ENCODE assay signal across 24 cellular contexts in the genomic region with DNA sequence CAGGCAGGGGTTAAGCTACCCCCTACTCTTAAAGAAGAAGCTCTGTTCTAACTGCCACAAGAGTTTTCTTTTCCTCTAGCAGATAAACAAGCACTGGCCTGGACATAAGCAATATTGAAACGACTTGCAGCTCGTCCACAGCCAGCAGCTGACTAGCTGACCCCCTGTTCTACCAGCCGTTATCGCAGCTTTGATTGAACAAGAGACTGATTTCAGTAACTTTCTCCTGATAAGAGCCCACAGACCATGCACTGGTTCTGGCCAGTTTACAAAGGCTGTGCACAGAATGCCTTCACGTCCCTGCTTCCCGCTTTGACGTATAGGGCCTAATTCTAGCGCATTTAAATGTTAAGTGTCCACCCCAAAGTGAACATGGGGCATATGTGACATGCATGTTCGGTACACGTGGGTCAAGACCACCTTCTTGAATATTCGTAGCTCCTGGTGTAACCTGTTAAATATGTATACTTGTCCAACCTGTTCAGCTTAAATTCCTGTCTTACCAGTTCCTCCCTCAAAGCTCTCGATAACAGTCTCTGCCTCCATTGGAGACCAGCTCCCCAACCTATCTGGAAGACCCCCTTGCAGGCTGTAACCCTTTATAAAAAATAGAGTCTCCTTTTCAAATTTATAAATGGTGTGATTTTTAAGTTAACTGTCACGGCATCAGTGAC.
"Had no signal": no experiment of that assay in that cellular context is flagged by ENCODE, and none has a peak within 500 bp of the region (broad histone marks: within the 10 kb centered on the region; RNA-seq: fewer than 3 reads in every experiment).

No MANE protein-coding gene starts in this region.

- DNase-seq: activated CD4-positive, alpha-beta T cell treated with anti-CD3 and anti-CD28 coated beads for 36 hours; activated CD8-positive, alpha-beta memory T cell treated with anti-CD3 and anti-CD28 coated beads, Interleukin-2, amount 50 U/mL, for 4 hours; activated CD8-positive, alpha-beta T cell treated with anti-CD3 and anti-CD28 coated beads for 36 hours; activated gamma-delta T cell treated with Interleukin-2 at 50 U/mL for 16 hours; activated T-cell treated with anti-CD3 and anti-CD28 coated beads, Interleukin-2, amount 50 U/mL, for 72 hours; aorta; MG63; MV-4-11; NCI-H1092 treated with DMSO at 0.1 percent for 48 hours; NCI-H1417 treated with DMSO at 0.1 percent for 48 hours; NCI-H1694; NCI-H2029 treated with DMSO at 0.1 percent for 48 hours; NCI-H345; NCI-H510A; NCI-H69; NK-92 treated with Interleukin-12 subunit alpha and Interleukin-12 subunit beta, amount 100 ng/mL, for 24 hours; OCI-M1; Peyer's patch; SHP77; T-cell; T-helper 2 cell; T1000; WERI-Rb-1 had no signal

- H3K27ac ChIP-seq: Peyer's patch, RWPE1, WERI-Rb-1 had no signal

- H3K4me3 ChIP-seq: MG63, Peyer's patch had no signal

- H3K4me1 ChIP-seq: Peyer's patch had no signal

- ATAC-seq: activated CD4-positive, alpha-beta T cell treated with anti-CD3 and anti-CD28 coated beads for 36 hours; activated CD8-positive, alpha-beta T cell treated with anti-CD3 and anti-CD28 coated beads for 36 hours; activated T-cell treated with anti-CD3 and anti-CD28 coated beads, Interleukin-2, amount 50 U/mL, for 72 hours; T-cell had no signal

- H3K27me3 ChIP-seq: MG63, Peyer's patch had no signal

- H3K36me3 ChIP-seq: MG63, Peyer's patch, WERI-Rb-1 had no signal

- H3K9me3 ChIP-seq: MG63, Peyer's patch had no signal
